1 cellular context compared by ENCODE assay signal in the genomic region with DNA sequence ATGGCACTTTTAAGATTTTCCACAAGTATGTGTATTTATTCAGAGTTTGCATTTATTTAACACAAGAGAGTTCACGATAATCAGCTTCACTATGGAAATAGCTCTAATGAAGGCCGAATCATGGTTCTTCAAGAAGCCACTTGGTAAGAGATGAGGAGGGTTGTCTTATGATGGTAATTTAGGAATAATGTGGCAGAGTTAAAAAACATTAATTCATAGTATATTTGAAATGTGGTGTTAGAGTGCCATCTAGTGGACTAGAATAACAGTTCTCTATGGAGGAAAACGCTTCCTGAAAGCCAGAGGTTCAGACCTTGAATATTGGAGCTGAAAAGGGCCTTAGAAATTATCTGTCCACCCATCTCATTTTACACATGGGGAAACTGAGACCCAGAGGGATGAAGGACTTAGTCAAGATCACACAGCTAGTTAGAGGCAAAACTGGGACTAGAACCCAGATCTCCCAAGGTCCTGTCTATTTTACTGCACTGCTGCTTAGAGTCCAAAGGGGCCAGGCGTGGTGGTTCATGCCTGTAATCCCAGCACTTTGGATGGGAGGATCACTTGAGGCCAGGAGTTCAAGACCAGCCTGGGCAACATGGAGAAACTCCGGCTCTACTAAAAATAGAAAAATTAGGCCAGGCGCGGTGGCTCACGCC.
TF ChIP-seq lines count a peak whose summit lies in the region.

No MANE protein-coding gene starts in this region.

TF ChIP-seq in HepG2, 621 proteins besides CTCF, POLR2A, EP300 and RAD21 (continued from another document):
- TF ChIP-seq, protein P1, sequence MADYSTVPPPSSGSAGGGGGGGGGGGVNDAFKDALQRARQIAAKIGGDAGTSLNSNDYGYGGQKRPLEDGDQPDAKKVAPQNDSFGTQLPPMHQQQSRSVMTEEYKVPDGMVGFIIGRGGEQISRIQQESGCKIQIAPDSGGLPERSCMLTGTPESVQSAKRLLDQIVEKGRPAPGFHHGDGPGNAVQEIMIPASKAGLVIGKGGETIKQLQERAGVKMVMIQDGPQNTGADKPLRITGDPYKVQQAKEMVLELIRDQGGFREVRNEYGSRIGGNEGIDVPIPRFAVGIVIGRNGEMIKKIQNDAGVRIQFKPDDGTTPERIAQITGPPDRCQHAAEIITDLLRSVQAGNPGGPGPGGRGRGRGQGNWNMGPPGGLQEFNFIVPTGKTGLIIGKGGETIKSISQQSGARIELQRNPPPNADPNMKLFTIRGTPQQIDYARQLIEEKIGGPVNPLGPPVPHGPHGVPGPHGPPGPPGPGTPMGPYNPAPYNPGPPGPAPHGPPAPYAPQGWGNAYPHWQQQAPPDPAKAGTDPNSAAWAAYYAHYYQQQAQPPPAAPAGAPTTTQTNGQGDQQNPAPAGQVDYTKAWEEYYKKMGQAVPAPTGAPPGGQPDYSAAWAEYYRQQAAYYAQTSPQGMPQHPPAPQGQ (CRISPR knock-in tag; IDR thresholded peaks at IDR 0.05; ENCODE audit: borderline replicate concordance), result no peak
- TF ChIP-seq ZNF124 (CRISPR knock-in tag; IDR thresholded peaks at IDR 0.05), result no peak
- TF ChIP-seq, protein P2, sequence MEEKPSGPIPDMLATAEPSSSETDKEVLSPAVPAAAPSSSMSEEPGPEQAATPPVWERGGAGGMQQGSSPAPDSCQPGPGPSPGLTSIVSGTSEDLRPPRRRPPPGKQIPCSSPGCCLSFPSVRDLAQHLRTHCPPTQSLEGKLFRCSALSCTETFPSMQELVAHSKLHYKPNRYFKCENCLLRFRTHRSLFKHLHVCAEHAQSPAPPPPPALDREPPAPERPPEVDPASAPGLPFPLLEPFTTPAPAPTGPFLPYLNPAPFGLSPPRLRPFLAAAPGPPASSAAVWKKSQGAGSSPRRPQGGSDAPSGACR (CRISPR knock-in tag; IDR thresholded peaks at IDR 0.05), result peak; percentile 26; the same call in 1 of the 2 replicates
- no peak for TF ChIP-seq HDAC1 (CRISPR knock-in tag; IDR thresholded peaks at IDR 0.05)
- no peak for TF ChIP-seq SIX1 (CRISPR knock-in tag; IDR thresholded peaks at IDR 0.05; ENCODE audit: borderline replicate concordance)
- TF ChIP-seq, protein P3, sequence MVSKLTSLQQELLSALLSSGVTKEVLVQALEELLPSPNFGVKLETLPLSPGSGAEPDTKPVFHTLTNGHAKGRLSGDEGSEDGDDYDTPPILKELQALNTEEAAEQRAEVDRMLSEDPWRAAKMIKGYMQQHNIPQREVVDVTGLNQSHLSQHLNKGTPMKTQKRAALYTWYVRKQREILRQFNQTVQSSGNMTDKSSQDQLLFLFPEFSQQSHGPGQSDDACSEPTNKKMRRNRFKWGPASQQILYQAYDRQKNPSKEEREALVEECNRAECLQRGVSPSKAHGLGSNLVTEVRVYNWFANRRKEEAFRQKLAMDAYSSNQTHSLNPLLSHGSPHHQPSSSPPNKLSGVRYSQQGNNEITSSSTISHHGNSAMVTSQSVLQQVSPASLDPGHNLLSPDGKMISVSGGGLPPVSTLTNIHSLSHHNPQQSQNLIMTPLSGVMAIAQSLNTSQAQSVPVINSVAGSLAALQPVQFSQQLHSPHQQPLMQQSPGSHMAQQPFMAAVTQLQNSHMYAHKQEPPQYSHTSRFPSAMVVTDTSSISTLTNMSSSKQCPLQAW (CRISPR knock-in tag; IDR thresholded peaks at IDR 0.05), result 0 out of 2 replicates have a peak, but pooled peaks have one; percentile 20
- peak; percentile 56; the same call in 1 of the 2 replicates for TF ChIP-seq SMC3 (IDR thresholded peaks at IDR 0.05; ENCODE audit: low read length)
- peak; percentile 79 for TF ChIP-seq STAG1 (CRISPR knock-in tag; IDR thresholded peaks at IDR 0.05)
- TF ChIP-seq CEBPB (IDR thresholded peaks at IDR 0.05; ENCODE audit: borderline replicate concordance, low read depth, low read length), result no peak
- no peak for TF ChIP-seq ZFYVE20 (CRISPR knock-in tag; IDR thresholded peaks at IDR 0.05; ENCODE audit: borderline replicate concordance, low read depth)
- TF ChIP-seq, protein P4, sequence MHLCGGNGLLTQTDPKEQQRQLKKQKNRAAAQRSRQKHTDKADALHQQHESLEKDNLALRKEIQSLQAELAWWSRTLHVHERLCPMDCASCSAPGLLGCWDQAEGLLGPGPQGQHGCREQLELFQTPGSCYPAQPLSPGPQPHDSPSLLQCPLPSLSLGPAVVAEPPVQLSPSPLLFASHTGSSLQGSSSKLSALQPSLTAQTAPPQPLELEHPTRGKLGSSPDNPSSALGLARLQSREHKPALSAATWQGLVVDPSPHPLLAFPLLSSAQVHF (CRISPR knock-in tag; IDR thresholded peaks at IDR 0.05), result no peak
